ENCODE assay signal across 23 cellular contexts in genomic region chr2:86492057-86492456, GRCh38. TPM values are rescaled to one million over a fixed set of nuclear protein-coding genes. Genes with fewer than 3 reads are reported as not detected.
DNase-seq lines count a peak whose midpoint lies in the region; ATAC-seq, FAIRE-seq and TF ChIP-seq lines count a peak whose summit lies in the region.
"Had no signal": no experiment of that assay in that cellular context is flagged by ENCODE, and none has a peak within 500 bp of the region (broad histone marks: within the 10 kb centered on the region; RNA-seq: fewer than 3 reads in every experiment).

No MANE protein-coding gene starts in this region.

- H3K9me3 ChIP-seq in cardiac muscle cell (ENCODE audit: low read depth) = no peaks in the 10 kb centered on the region
- no peaks in the 10 kb centered on the region for H3K9me3 ChIP-seq in HepG2 (ENCODE audit: low read length)
- H3K9me3 ChIP-seq: colonic mucosa, tibial nerve had no signal

- H2AFZ ChIP-seq in HepG2 (ENCODE audit: low read length) = no peak overlapping the region

- POLR2A ChIA-PET in HepG2 (lab: Yijun Ruan, JAX) = interaction anchor here (1.2 to 1.4 kb wide), 2 partner anchors 50 to 70 kb away, joined by 4 to 12 read pairs; partner anchors contain the start of gene KDM3A

- ATAC-seq in HepG2 (peak; percentile 83), GM21737 (IDR thresholded peaks at IDR 0.05; ENCODE audit: unreplicated experiment) (no peak), HG02885 (IDR thresholded peaks at IDR 0.05; ENCODE audit: poor library complexity, unreplicated experiment) (no peak)
- ATAC-seq: activated CD8-positive, alpha-beta T cell treated with anti-CD3 and anti-CD28 coated beads, Interleukin-2, amount 10 ng/mL, durations not matched to agents 7 days and 5 days; CD8-positive, alpha-beta T cell; WTC11 had no signal

- no peak overlapping the region for H3K4me3 ChIP-seq in cardiac muscle cell
- H3K4me3 ChIP-seq in HepG2 (replicated peaks in 1 of 3; ENCODE audit: insufficient read depth in 1 of 3, low read depth in 2 of 3, low read length in 3 of 3) = no peak overlapping the region
- H3K4me3 ChIP-seq: colonic mucosa, tibial nerve had no signal

- TF ChIP-seq CTCF in cardiac muscle cell (IDR thresholded peaks at IDR 0.05; ENCODE audit: low read depth, low read length) = no peak
- TF ChIP-seq CTCF in HepG2 (CRISPR knock-in tag; IDR thresholded peaks at IDR 0.05) = no peak
- TF ChIP-seq CTCF in GM10266 (IDR thresholded peaks at IDR 0.05; ENCODE audit: control insufficient read depth, insufficient read depth, low read depth, missing control alignments) = no peak

- FAIRE-seq in HepG2 (lab: Jason Lieb, UNC) = no peak
- FAIRE-seq: kidney had no signal

- H3K4me1 ChIP-seq in cardiac muscle cell (ENCODE audit: low read depth) (peaks cover 24% of the 10 kb centered on the region), HepG2 (ENCODE audit: insufficient read depth, low read length) (peaks cover 29% of the 10 kb centered on the region)
- H3K4me1 ChIP-seq: colonic mucosa, tibial nerve had no signal

- no peak overlapping the region for H3K4me2 ChIP-seq in HepG2 (ENCODE audit: low read depth, low read length)

- H3K27me3 ChIP-seq in cardiac muscle cell (no peaks in the 10 kb centered on the region), HepG2 (ENCODE audit: control insufficient read depth in 1 of 2, insufficient read depth in 2 of 2, low read length in 2 of 2) (no peaks in the 10 kb centered on the region)
- H3K27me3 ChIP-seq: colonic mucosa, tibial nerve had no signal

- no TSS peak for BruUV-seq in HepG2 (replicated peaks; lab: Mats Ljungman, UMichigan)

- TF ChIP-seq EP300 in HepG2 (IDR thresholded peaks at IDR 0.05; ENCODE audit: low read depth in 2 of 2, low read length in 2 of 2) = peak in 1 of 2 experiments; percentile 66; a peak in 2 of 4 replicates
- TF ChIP-seq EP300 in HepG2 (CRISPR knock-in tag; IDR thresholded peaks at IDR 0.05; ENCODE audit: borderline replicate concordance) = no peak

- TF ChIP-seq POLR2A in HepG2 (IDR thresholded peaks at IDR 0.05; ENCODE audit: insufficient read depth in 1 of 2, low read depth in 2 of 2, low read length in 2 of 2) = no peak

- no peak for TF ChIP-seq RAD21 in HepG2 (CRISPR knock-in tag; IDR thresholded peaks at IDR 0.05)

- 50% methylated on average over 1 of the region's 1 CpG for WGBS in HepG2 (ENCODE audit: low lambda C conversion rate)

- CTCF ChIA-PET in HepG2 (lab: Yijun Ruan, JAX; ENCODE audit: low intra/inter-chr PET ratio, low total read pairs) = no interaction called here

- peak overlapping the region; percentile 85 for H3K27ac ChIP-seq in cardiac muscle cell
- H3K27ac ChIP-seq in HepG2 (ENCODE audit: extremely low read length, insufficient read depth, low read length) = peak overlapping the region; percentile 41
- H3K27ac ChIP-seq: colonic mucosa, tibial nerve had no signal

- H3K9ac ChIP-seq in HepG2 (ENCODE audit: insufficient read depth, low read depth, low read length) = no peak overlapping the region

- no peak for DNase-seq in cardiac muscle cell (ENCODE audit: low read depth in 1 of 2, low spot score in 1 of 2)
- DNase-seq in cardiac septum (ENCODE audit: low spot score) = no peak
- DNase-seq in SHP77 treated with DMSO at 0.1 percent for 48 hours (lab: John Stamatoyannopoulos, UW) = peak; percentile 17
- DNase-seq in HepG2 (ENCODE audit: low spot score) = peak; percentile 54
- peak; percentile 45 for DNase-seq in superior temporal gyrus (ENCODE audit: extremely low spot score)
- DNase-seq in GM10266 (ENCODE audit: extremely low spot score) = no peak
- DNase-seq: activated CD8-positive, alpha-beta T cell treated with anti-CD3 and anti-CD28 coated beads, Interleukin-2, amount 10 ng/mL, durations not matched to agents 7 days and 5 days; activated naive CD4-positive, alpha-beta T cell treated with anti-CD3 and anti-CD28 coated beads, Interleukin-2, amount 10 ng/mL, durations not matched to agents 7 days and 5 days; activated T-cell treated with anti-CD3 and anti-CD28 coated beads, Interleukin-2, amount 50 U/mL, for 48 hours; CD8-positive, alpha-beta T cell; colonic mucosa; DMS79; kidney; midbrain; NCI-H2029; NCI-H748 treated with DMSO at 0.1 percent for 48 hours; nucleus accumbens; retina; stimulated activated naive CD4-positive, alpha-beta T cell had no signal

- peaks cover 84% of the 10 kb centered on the region for H3K36me3 ChIP-seq in cardiac muscle cell
- H3K36me3 ChIP-seq in HepG2 (replicated peaks in 1 of 2; ENCODE audit: control insufficient read depth in 1 of 2, insufficient read depth in 2 of 2, low read length in 2 of 2) = peaks cover 26 to 89% of the 10 kb centered on the region in 2 experiments

- no peaks in the 10 kb centered on the region for H4K20me1 ChIP-seq in HepG2 (ENCODE audit: insufficient read depth, low read length)

- intact Hi-C loops in cardiac septum (cut with DNase I) (no loop called here), HepG2 (cut with micrococcal nuclease; ENCODE audit: unreplicated experiment) (no loop called here)

- H3K79me2 ChIP-seq in HepG2 (ENCODE audit: insufficient read depth, low read length) = no peaks in the 10 kb centered on the region

- in situ Hi-C loops in HepG2 (cut with HindIII; ENCODE audit: extremely low pct_ligation_motif_present, low pct_unique_long_range_greater_than_20kb) = no loop called here

TF ChIP-seq in HepG2, 621 proteins besides CTCF, POLR2A, EP300 and RAD21 (continues in another document):
- TF ChIP-seq NFIC (IDR thresholded peaks at IDR 0.05; ENCODE audit: low read length) (0 out of 2 replicates have a peak, but pooled peaks have one; percentile 34), HDAC1 (CRISPR knock-in tag; IDR thresholded peaks at IDR 0.05) (0 out of 2 replicates have a peak, but pooled peaks have one; percentile 44), KDM5B (CRISPR knock-in tag; IDR thresholded peaks at IDR 0.05; ENCODE audit: borderline replicate concordance) (no peak), ETS1 (CRISPR knock-in tag; IDR thresholded peaks at IDR 0.05) (no peak), BORCS8-MEF2B (CRISPR knock-in tag; IDR thresholded peaks at IDR 0.05) (no peak), ZNF614 (CRISPR knock-in tag; IDR thresholded peaks at IDR 0.05; ENCODE audit: borderline replicate concordance) (no peak)

RNA-seq across cellular contexts. Expression of gene KDM3A, which starts 50.9 kb away (rescaled TPM):
- total RNA-seq in cardiac muscle cell (45.0 and 55.6 TPM in 2 replicates), cardiac septum (41.6 TPM), HepG2 (2016; rRNA removed; fragmentation: Illumina TruSeq; extraction: Trizol) (21.0 and 30.8 TPM in 2 replicates)
- polyA plus RNA-seq in cardiac muscle cell (40.7 and 47.2 TPM in 2 replicates), HepG2 (2011; rRNA removed) (53.9 and 70.2 TPM in 2 replicates)
- total RNA-seq in HepG2 (2016; cell fraction: cytosol; rRNA removed; fragmentation: Illumina TruSeq; extraction: Trizol; ENCODE audit: low read depth) = 3.8 and 4.0 TPM in 2 replicates
- total RNA-seq in HepG2 (2016; cell fraction: insoluble cytoplasmic fraction; rRNA removed; fragmentation: Illumina TruSeq; extraction: Trizol) = 20.2 and 32.7 TPM in 2 replicates
- total RNA-seq in HepG2 (2016; cell fraction: membrane; rRNA removed; fragmentation: Illumina TruSeq; extraction: Trizol) = 7.1 and 9.1 TPM in 2 replicates
- total RNA-seq in HepG2 (2016; cell fraction: nucleus; rRNA removed; fragmentation: Illumina TruSeq; extraction: Trizol) = 52.1 and 52.6 TPM in 2 replicates
- 29.9 and 38.1 TPM in 2 replicates for polyA plus RNA-seq in HepG2 (2011; cell fraction: cytosol; rRNA removed)
- 77.5 and 80.4 TPM in 2 replicates for polyA plus RNA-seq in HepG2 (2011; cell fraction: nucleus; rRNA removed)
- polyA plus RNA-seq in HepG2 (2012) = 46.4 and 59.6 TPM in 2 replicates
- polyA plus RNA-seq in HepG2 (2016; cell fraction: cytosol; fragmentation: Illumina TruSeq; extraction: Trizol; ENCODE audit: low read depth) = 1.5 and 3.7 TPM in 2 replicates
- polyA plus RNA-seq in HepG2 (2016; cell fraction: insoluble cytoplasmic fraction; fragmentation: Illumina TruSeq; extraction: Trizol; ENCODE audit: low read depth) = 24.8 and 27.7 TPM in 2 replicates
- polyA plus RNA-seq in HepG2 (2016; cell fraction: membrane; fragmentation: Illumina TruSeq; extraction: Trizol; ENCODE audit: low read depth) = 5.6 and 5.8 TPM in 2 replicates
- polyA plus RNA-seq in HepG2 (2016; cell fraction: nucleus; fragmentation: Illumina TruSeq; extraction: Trizol; ENCODE audit: insufficient read depth, low read depth) = 38.9 TPM in 2 replicates
- 42.3 and 101 TPM in 2 replicates for polyA minus RNA-seq in HepG2 (2011; rRNA and poly(A)+ RNA removed; ENCODE audit: low replicate concordance)
- 82.1 and 91.9 TPM in 2 replicates for polyA minus RNA-seq in HepG2 (2011; cell fraction: cytosol; rRNA and poly(A)+ RNA removed)
- 257 and 304 TPM in 2 replicates for polyA minus RNA-seq in HepG2 (2011; cell fraction: nucleus; rRNA and poly(A)+ RNA removed)

Comparison
In these comparisons a context has a peak if more than half of its experiments do, and no peak if none do; other contexts are left out.
1. DNase-seq: peak in SHP77 treated with DMSO at 0.1 percent for 48 hours (single experiment), HepG2 (single experiment) and superior temporal gyrus (single experiment); none in cardiac muscle cell (0 of 2), cardiac septum (single experiment) and GM10266 (single experiment).